ENCODE assay signal across 30 cellular contexts in the genomic region with DNA sequence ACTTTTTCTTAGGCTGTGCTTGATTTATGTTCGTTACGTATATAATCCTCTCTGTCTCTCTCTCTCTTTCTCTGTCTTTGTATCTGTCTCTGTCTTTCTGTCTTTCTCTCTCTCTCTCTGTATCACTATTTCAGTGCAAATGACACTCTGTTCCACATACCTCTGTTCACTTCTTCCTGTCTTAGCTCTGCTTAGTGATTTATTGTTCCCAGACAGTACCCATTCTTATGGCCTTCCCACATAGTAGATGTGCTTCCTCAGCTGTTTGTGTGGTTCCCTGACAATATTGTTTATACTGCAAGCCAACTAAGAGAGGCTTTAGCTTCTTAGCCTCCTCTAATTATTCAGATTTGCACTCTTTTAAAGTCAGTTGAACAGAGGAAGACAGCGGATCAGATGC.
"Had no signal": no experiment of that assay in that cellular context is flagged by ENCODE, and none has a peak within 500 bp of the region (broad histone marks: within the 10 kb centered on the region; RNA-seq: fewer than 3 reads in every experiment).

No MANE protein-coding gene starts in this region.

- H3K4me2 ChIP-seq: KMS-11, PC-9 had no signal

- H3K9me3 Mint-ChIP-seq: activated naive CD4-positive, alpha-beta T cell treated with anti-CD3 and anti-CD28 coated beads for 36 hours; brain had no signal

- H3K36me3 Mint-ChIP-seq: activated CD8-positive, alpha-beta memory T cell treated with anti-CD3 and anti-CD28 coated beads, Interleukin-2, amount 10 ng/mL, durations not matched to agents 7 days and 5 days; activated naive CD4-positive, alpha-beta T cell treated with anti-CD3 and anti-CD28 coated beads, Interleukin-2, amount 50 U/mL, for 72 hours; brain; T-cell had no signal

- H3K27ac Mint-ChIP-seq: activated CD4-positive, alpha-beta memory T cell treated with anti-CD3 and anti-CD28 coated beads, Interleukin-2, amount 10 ng/mL, durations not matched to agents 7 days and 5 days; activated CD8-positive, alpha-beta memory T cell treated with anti-CD3 and anti-CD28 coated beads, Interleukin-2, amount 10 ng/mL, durations not matched to agents 7 days and 5 days; activated naive CD4-positive, alpha-beta T cell treated with anti-CD3 and anti-CD28 coated beads for 36 hours; activated naive CD4-positive, alpha-beta T cell treated with anti-CD3 and anti-CD28 coated beads, Interleukin-2, amount 50 U/mL, for 72 hours; activated T-helper 2 cell treated with anti-CD3 and anti-CD28 coated beads, Interferon-gamma antibody, Interleukin-2, Interleukin-4, amounts not matched to agents 10 μg/mL and 5 μg/mL and 100 μg/mL, durations not matched to agents 14 hours and 24 hours and 36 hours; brain; T-cell; T-helper 17 cell had no signal

- H3K9ac ChIP-seq: KMS-11 had no signal

- H3K4me1 ChIP-seq: adrenal gland had no signal

- H3K27me3 Mint-ChIP-seq: activated CD4-positive, alpha-beta memory T cell treated with anti-CD3 and anti-CD28 coated beads, Interleukin-2, amount 10 ng/mL, durations not matched to agents 7 days and 5 days; activated CD8-positive, alpha-beta memory T cell treated with anti-CD3 and anti-CD28 coated beads, Interleukin-2, amount 10 ng/mL, durations not matched to agents 7 days and 5 days; brain; T-cell; T-helper 17 cell had no signal

- H3K4me1 Mint-ChIP-seq: activated CD4-positive, alpha-beta memory T cell treated with anti-CD3 and anti-CD28 coated beads, Interleukin-2, amount 10 ng/mL, durations not matched to agents 7 days and 5 days; activated CD8-positive, alpha-beta memory T cell treated with anti-CD3 and anti-CD28 coated beads, Interleukin-2, amount 10 ng/mL, durations not matched to agents 7 days and 5 days; brain; T-cell; T-helper 17 cell had no signal

- H3K36me3 ChIP-seq: adrenal gland, WERI-Rb-1 had no signal

- DNase-seq: activated CD4-positive, alpha-beta memory T cell treated with anti-CD3 and anti-CD28 coated beads, Interleukin-2, amount 10 ng/mL, durations not matched to agents 7 days and 5 days; activated CD4-positive, alpha-beta T cell treated with anti-CD3 and anti-CD28 coated beads for 1 hour; activated CD4-positive, alpha-beta T cell treated with anti-CD3 and anti-CD28 coated beads for 48 hours; activated CD4-positive, CD25-positive, alpha-beta regulatory T cell; activated CD8-positive, alpha-beta memory T cell treated with anti-CD3 and anti-CD28 coated beads for 24 hours; activated CD8-positive, alpha-beta memory T cell treated with anti-CD3 and anti-CD28 coated beads, Interleukin-2, amount 10 ng/mL, durations not matched to agents 7 days and 5 days; activated gamma-delta T cell treated with Interleukin-2 at 50 U/mL for 16 hours; activated naive CD4-positive, alpha-beta T cell treated with anti-CD3 and anti-CD28 coated beads for 36 hours; activated T-cell treated with anti-CD3 and anti-CD28 coated beads, Interleukin-2, amount 50 U/mL, for 1 hour; adrenal gland; caudate nucleus; NCI-H1105; NCI-H1417 treated with DMSO at 0.1 percent for 48 hours; NCI-H187 treated with DMSO at 0.1 percent for 48 hours; NCI-H2081; NCI-H226; NCI-H446 treated with DMSO at 0.1 percent for 48 hours; NCI-H524; NCI-H69; NK-92 treated with Interleukin-12 subunit alpha and Interleukin-12 subunit beta, amount 100 ng/mL, for 24 hours; PC-9; SIG-M5; T-cell; T-helper 17 cell had no signal

- H3K4me3 Mint-ChIP-seq: activated CD4-positive, alpha-beta memory T cell treated with anti-CD3 and anti-CD28 coated beads, Interleukin-2, amount 10 ng/mL, durations not matched to agents 7 days and 5 days; activated CD8-positive, alpha-beta memory T cell treated with anti-CD3 and anti-CD28 coated beads, Interleukin-2, amount 10 ng/mL, durations not matched to agents 7 days and 5 days; activated naive CD4-positive, alpha-beta T cell treated with anti-CD3 and anti-CD28 coated beads for 36 hours; brain; T-cell; T-helper 17 cell had no signal

- H3K27me3 ChIP-seq: adrenal gland had no signal

- H3K4me3 ChIP-seq: adrenal gland, PC-9 had no signal

- H3K27ac ChIP-seq: adrenal gland, KMS-11, PC-9, RWPE1, WERI-Rb-1 had no signal

- H2AFZ ChIP-seq: PC-9 had no signal

- H3K9me3 ChIP-seq: adrenal gland had no signal
